In the genomic region with DNA sequence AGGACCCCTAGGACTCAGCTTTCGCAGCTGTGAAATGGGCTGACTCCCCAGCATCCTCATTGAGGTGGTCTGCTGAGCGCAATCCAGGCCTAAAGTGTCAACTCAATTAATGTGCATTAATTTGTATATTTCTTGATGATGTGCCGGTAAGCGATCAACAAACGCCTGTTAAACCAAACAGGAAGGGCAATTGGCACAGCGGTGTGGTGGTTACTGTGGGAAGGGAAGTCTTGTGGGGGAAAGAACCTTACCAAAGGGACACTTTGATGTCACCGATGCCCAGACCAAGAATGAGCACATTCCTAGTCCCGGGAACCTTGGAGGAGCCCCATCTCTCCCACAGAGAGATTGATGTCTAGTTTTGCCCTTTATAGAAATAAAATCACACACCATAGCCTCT, we compare ENCODE assay signal across 15 cellular contexts. TPM values are rescaled to one million over a fixed set of nuclear protein-coding genes. Genes with fewer than 3 reads are reported as not detected.
A peak's percentile ranks its signal among the peaks of the same experiment; 100 is the strongest.
DNase-seq lines count a peak whose midpoint lies in the region; ATAC-seq lines count a peak whose summit lies in the region.
"Had no signal": no experiment of that assay in that cellular context is flagged by ENCODE, and none has a peak within 500 bp of the region (broad histone marks: within the 10 kb centered on the region; RNA-seq: fewer than 3 reads in every experiment).

No MANE protein-coding gene starts in this region.

- DNase-seq in activated T-cell treated with anti-CD3 and anti-CD28 coated beads, Interleukin-2, amount 50 U/mL, for 4 hours: no peak
- DNase-seq in activated T-cell treated with anti-CD3 and anti-CD28 coated beads, Interleukin-2, amount 50 U/mL, for 1 hour: no peak
- DNase-seq in T-helper 9 cell (peak; percentile 45), NCI-H82 treated with DMSO at 0.1 percent for 48 hours (lab: John Stamatoyannopoulos, UW; ENCODE audit: unreplicated experiment) (no peak), NCI-H748 (lab: John Stamatoyannopoulos, UW; ENCODE audit: unreplicated experiment) (no peak), ACHN (no peak)
- DNase-seq in central memory CD4-positive, alpha-beta T cell: peak; percentile 58
- peak in 5 of 6 experiments; percentile 21 to 55 (median 27) for DNase-seq in stimulated activated naive CD4-positive, alpha-beta T cell (lab: John Stamatoyannopoulos, UW)
- DNase-seq: DMS153, erythroblast, heart left ventricle, NCI-H1105 treated with DMSO at 0.1 percent for 48 hours, NCI-H524, nephron progenitor cell had no signal

- in situ Hi-C loops in ACHN (cut with HindIII; ENCODE audit: low pct_ligation_motif_present, low pct_unique_long_range_greater_than_20kb, low sequenced_read_pairs): no loop called here

- H3K4me1 Mint-ChIP-seq in activated T-cell treated with anti-CD3 and anti-CD28 coated beads, Interleukin-2, amount 50 U/mL, for 4 hours (ENCODE audit: low read depth): peaks cover 62% of the 10 kb centered on the region

- peaks cover 10% of the 10 kb centered on the region for H3K36me3 Mint-ChIP-seq in activated T-cell treated with anti-CD3 and anti-CD28 coated beads, Interleukin-2, amount 50 U/mL, for 4 hours (ENCODE audit: insufficient read depth)

- no peak for ATAC-seq in activated T-cell treated with anti-CD3 and anti-CD28 coated beads, Interleukin-2, amount 50 U/mL, for 4 hours
- ATAC-seq: heart left ventricle had no signal

- no peaks in the 10 kb centered on the region for H3K27me3 Mint-ChIP-seq in activated T-cell treated with anti-CD3 and anti-CD28 coated beads, Interleukin-2, amount 50 U/mL, for 4 hours (ENCODE audit: low read depth)

- H3K4me3 Mint-ChIP-seq in activated T-cell treated with anti-CD3 and anti-CD28 coated beads, Interleukin-2, amount 50 U/mL, for 4 hours: peak overlapping the region; percentile 84
- H3K4me3 Mint-ChIP-seq: nephron progenitor cell had no signal

- no peaks in the 10 kb centered on the region for H3K9me3 Mint-ChIP-seq in activated T-cell treated with anti-CD3 and anti-CD28 coated beads, Interleukin-2, amount 50 U/mL, for 4 hours

RNA-seq across cellular contexts. Expression of gene JAK3, which starts 1.6 kb away (rescaled TPM):
- total RNA-seq in activated T-cell treated with anti-CD3 and anti-CD28 coated beads, Interleukin-2, amount 50 U/mL, for 4 hours: 100 to 1,000 TPM; 181 to 220 (median 189) TPM

RNA-seq across cellular contexts. Expression of gene RPL18A, which starts 13.6 kb away (rescaled TPM):
- total RNA-seq in activated T-cell treated with anti-CD3 and anti-CD28 coated beads, Interleukin-2, amount 50 U/mL, for 4 hours: 1,000 to 10,000 TPM; 4,001 to 4,060 (median 4,048) TPM

RNA-seq across cellular contexts. Expression of gene INSL3, which starts 24.8 kb away (rescaled TPM):
- total RNA-seq in activated T-cell treated with anti-CD3 and anti-CD28 coated beads, Interleukin-2, amount 50 U/mL, for 4 hours: 1 to 10 TPM; 8.1 to 9.4 (median 9.1) TPM
- total RNA-seq: tibial nerve had no signal

RNA-seq across cellular contexts. Expression of gene SLC5A5, which starts 25.6 kb away (rescaled TPM):
- 1 to 10 TPM in 2 of 3 donors, under 1 TPM in 1; 0.98 to 1.6 (median 1.1) TPM for total RNA-seq in activated T-cell treated with anti-CD3 and anti-CD28 coated beads, Interleukin-2, amount 50 U/mL, for 4 hours
- total RNA-seq: heart left ventricle, tibial nerve had no signal

RNA-seq across cellular contexts. Expression of gene B3GNT3, which starts 51.2 kb away (rescaled TPM):
- total RNA-seq in activated T-cell treated with anti-CD3 and anti-CD28 coated beads, Interleukin-2, amount 50 U/mL, for 4 hours: under 1 TPM; 0.38 to 0.52 (median 0.45) TPM
- total RNA-seq: heart left ventricle had no signal

Comparison
In these comparisons a context has a peak if more than half of its experiments do, and no peak if none do; other contexts are left out.
1. DNase-seq: peak in T-helper 9 cell (single experiment), central memory CD4-positive, alpha-beta T cell (single experiment) and stimulated activated naive CD4-positive, alpha-beta T cell (5 of 6); none in activated T-cell treated with anti-CD3 and anti-CD28 coated beads, Interleukin-2, amount 50 U/mL, for 4 hours (single experiment), activated T-cell treated with anti-CD3 and anti-CD28 coated beads, Interleukin-2, amount 50 U/mL, for 1 hour (single experiment), NCI-H82 treated with DMSO at 0.1 percent for 48 hours (single experiment), NCI-H748 (single experiment) and ACHN (single experiment).